In the genomic region with DNA sequence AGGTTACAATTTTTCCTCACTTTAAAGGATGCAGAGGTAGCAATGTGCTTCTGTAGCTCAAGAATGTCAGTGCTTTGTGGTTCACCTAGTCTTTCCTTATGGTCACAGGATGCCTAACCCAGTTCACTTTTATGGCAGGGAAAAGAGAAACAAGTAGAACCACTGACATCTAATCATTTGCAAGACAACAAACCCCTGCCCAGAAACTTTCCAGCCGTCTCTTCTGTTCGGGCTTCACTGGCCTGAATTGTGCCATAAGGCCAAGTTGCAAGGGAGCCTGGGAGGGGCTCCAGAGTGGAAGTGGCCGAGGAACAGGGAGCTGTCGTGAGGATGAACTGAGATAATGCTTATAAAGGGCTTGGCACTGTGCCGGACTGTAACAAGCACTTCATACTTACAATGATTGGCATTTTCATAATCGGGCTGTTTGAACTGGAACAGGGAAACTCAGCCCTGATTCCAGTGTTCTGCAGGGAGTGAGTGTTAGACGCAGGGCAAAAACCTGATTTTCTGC, we compare ENCODE assay signal across 1 cellular context.
TF ChIP-seq lines count a peak whose summit lies in the region.

No MANE protein-coding gene starts in this region.

TF ChIP-seq in HepG2, 621 proteins besides CTCF, POLR2A, EP300 and RAD21 (continued from another document):
- 0 out of 2 replicates have a peak, but pooled peaks have one; percentile 39 for TF ChIP-seq SP4 (CRISPR knock-in tag; IDR thresholded peaks at IDR 0.05)
- TF ChIP-seq, protein P1, sequence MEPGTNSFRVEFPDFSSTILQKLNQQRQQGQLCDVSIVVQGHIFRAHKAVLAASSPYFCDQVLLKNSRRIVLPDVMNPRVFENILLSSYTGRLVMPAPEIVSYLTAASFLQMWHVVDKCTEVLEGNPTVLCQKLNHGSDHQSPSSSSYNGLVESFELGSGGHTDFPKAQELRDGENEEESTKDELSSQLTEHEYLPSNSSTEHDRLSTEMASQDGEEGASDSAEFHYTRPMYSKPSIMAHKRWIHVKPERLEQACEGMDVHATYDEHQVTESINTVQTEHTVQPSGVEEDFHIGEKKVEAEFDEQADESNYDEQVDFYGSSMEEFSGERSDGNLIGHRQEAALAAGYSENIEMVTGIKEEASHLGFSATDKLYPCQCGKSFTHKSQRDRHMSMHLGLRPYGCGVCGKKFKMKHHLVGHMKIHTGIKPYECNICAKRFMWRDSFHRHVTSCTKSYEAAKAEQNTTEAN (CRISPR knock-in tag; conservative IDR thresholded peaks at IDR 0.05), result 0 out of 2 replicates have a peak, but pooled peaks have one; percentile 19
- no peak for TF ChIP-seq ZNF10 (CRISPR knock-in tag; IDR thresholded peaks at IDR 0.05; ENCODE audit: borderline replicate concordance, low read depth)
- TF ChIP-seq RXRB (CRISPR knock-in tag; IDR thresholded peaks at IDR 0.05; ENCODE audit: borderline replicate concordance), result no peak
